12 cellular contexts compared by ENCODE assay signal in the genomic region with DNA sequence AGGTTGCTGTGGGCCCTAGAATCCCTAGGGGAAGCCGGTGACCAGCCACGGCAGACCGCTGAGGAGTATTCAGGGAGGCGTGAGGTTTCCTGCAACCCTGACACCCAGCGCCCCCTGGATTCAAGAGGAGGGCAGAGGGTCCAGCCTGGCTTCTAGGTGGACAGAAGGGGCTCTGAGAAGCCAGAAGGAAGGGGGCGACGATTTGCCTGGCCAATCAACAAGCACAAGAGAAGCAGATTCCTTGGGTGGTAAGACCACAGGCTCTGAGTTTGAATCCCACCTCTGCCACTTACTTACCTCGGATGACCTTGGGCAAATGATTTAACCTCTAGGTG.
"Had no signal": no experiment of that assay in that cellular context is flagged by ENCODE, and none has a peak within 500 bp of the region (broad histone marks: within the 10 kb centered on the region; RNA-seq: fewer than 3 reads in every experiment).

No MANE protein-coding gene starts in this region.

- DNase-seq: activated B cell treated with CpG ODN at 0.5 μM for 24 hours; activated CD4-positive, alpha-beta memory T cell treated with anti-CD3 and anti-CD28 coated beads, Interleukin-2, amount 10 ng/mL, durations not matched to agents 7 days and 5 days; activated CD8-positive, alpha-beta memory T cell treated with anti-CD3 and anti-CD28 coated beads, Interleukin-2, amount 10 ng/mL, durations not matched to agents 7 days and 5 days; activated naive CD4-positive, alpha-beta T cell; activated naive CD8-positive, alpha-beta T cell treated with anti-CD3 and anti-CD28 coated beads, Interleukin-2, amount 10 ng/mL, durations not matched to agents 7 days and 5 days; naive thymus-derived CD8-positive, alpha-beta T cell; stimulated activated CD4-positive, alpha-beta T cell treated with anti-CD3 and anti-CD28 coated beads, Interleukin-12 subunit alpha, Interleukin-12 subunit beta, amount 100 ng/mL, for 4 hours; stimulated activated CD4-positive, alpha-beta T cell treated with anti-CD3 and anti-CD28 coated beads, Interleukin-1b, Interleukin-23, amount 100 ng/mL, for 48 hours; stimulated activated naive CD4-positive, alpha-beta T cell treated with Interleukin-2 at 50 U/mL for 16 hours; tibial artery had no signal

- H3K36me3 ChIP-seq: tibial artery had no signal

- H3K4me3 ChIP-seq: coronary artery, tibial artery had no signal

- H3K36me3 Mint-ChIP-seq: activated CD8-positive, alpha-beta memory T cell treated with anti-CD3 and anti-CD28 coated beads, Interleukin-2, amount 10 ng/mL, durations not matched to agents 7 days and 5 days; activated naive CD8-positive, alpha-beta T cell treated with anti-CD3 and anti-CD28 coated beads, Interleukin-2, amount 10 ng/mL, durations not matched to agents 7 days and 5 days; naive thymus-derived CD8-positive, alpha-beta T cell had no signal

- H3K4me3 Mint-ChIP-seq: activated B cell treated with CpG ODN at 0.5 μM for 24 hours; activated CD4-positive, alpha-beta memory T cell treated with anti-CD3 and anti-CD28 coated beads, Interleukin-2, amount 10 ng/mL, durations not matched to agents 7 days and 5 days; activated CD8-positive, alpha-beta memory T cell treated with anti-CD3 and anti-CD28 coated beads, Interleukin-2, amount 10 ng/mL, durations not matched to agents 7 days and 5 days; activated naive CD8-positive, alpha-beta T cell treated with anti-CD3 and anti-CD28 coated beads, Interleukin-2, amount 10 ng/mL, durations not matched to agents 7 days and 5 days; activated T-helper 17 cell treated with anti-CD3 and anti-CD28 coated beads, Interleukin-2, amount 50 U/mL, for 72 hours; naive thymus-derived CD8-positive, alpha-beta T cell had no signal

- H3K4me1 Mint-ChIP-seq: activated B cell treated with CpG ODN at 0.5 μM for 24 hours; activated CD4-positive, alpha-beta memory T cell treated with anti-CD3 and anti-CD28 coated beads, Interleukin-2, amount 10 ng/mL, durations not matched to agents 7 days and 5 days; activated CD8-positive, alpha-beta memory T cell treated with anti-CD3 and anti-CD28 coated beads, Interleukin-2, amount 10 ng/mL, durations not matched to agents 7 days and 5 days; activated naive CD8-positive, alpha-beta T cell treated with anti-CD3 and anti-CD28 coated beads, Interleukin-2, amount 10 ng/mL, durations not matched to agents 7 days and 5 days; activated T-helper 17 cell treated with anti-CD3 and anti-CD28 coated beads, Interleukin-2, amount 50 U/mL, for 72 hours had no signal

- ATAC-seq: activated CD8-positive, alpha-beta memory T cell treated with anti-CD3 and anti-CD28 coated beads, Interleukin-2, amount 10 ng/mL, durations not matched to agents 7 days and 5 days; activated T-helper 17 cell treated with anti-CD3 and anti-CD28 coated beads, Interleukin-2, amount 50 U/mL, for 72 hours; naive thymus-derived CD8-positive, alpha-beta T cell had no signal

- H3K27ac ChIP-seq: coronary artery, tibial artery had no signal

- H3K4me1 ChIP-seq: tibial artery had no signal

- H3K27ac Mint-ChIP-seq: activated B cell treated with CpG ODN at 0.5 μM for 24 hours; activated CD4-positive, alpha-beta memory T cell treated with anti-CD3 and anti-CD28 coated beads, Interleukin-2, amount 10 ng/mL, durations not matched to agents 7 days and 5 days; activated CD8-positive, alpha-beta memory T cell treated with anti-CD3 and anti-CD28 coated beads, Interleukin-2, amount 10 ng/mL, durations not matched to agents 7 days and 5 days; activated naive CD8-positive, alpha-beta T cell treated with anti-CD3 and anti-CD28 coated beads, Interleukin-2, amount 10 ng/mL, durations not matched to agents 7 days and 5 days; activated T-helper 17 cell treated with anti-CD3 and anti-CD28 coated beads, Interleukin-2, amount 50 U/mL, for 72 hours; naive thymus-derived CD8-positive, alpha-beta T cell had no signal

- H3K27me3 Mint-ChIP-seq: activated B cell treated with CpG ODN at 0.5 μM for 24 hours had no signal

- H3K9me3 Mint-ChIP-seq: activated B cell treated with CpG ODN at 0.5 μM for 24 hours; activated CD4-positive, alpha-beta memory T cell treated with anti-CD3 and anti-CD28 coated beads, Interleukin-2, amount 10 ng/mL, durations not matched to agents 7 days and 5 days; activated naive CD8-positive, alpha-beta T cell treated with anti-CD3 and anti-CD28 coated beads, Interleukin-2, amount 10 ng/mL, durations not matched to agents 7 days and 5 days; activated T-helper 17 cell treated with anti-CD3 and anti-CD28 coated beads, Interleukin-2, amount 50 U/mL, for 72 hours had no signal

- H3K9me3 ChIP-seq: tibial artery had no signal
